24 cellular contexts compared by ENCODE assay signal in genomic region chr7:35820858-35821257, GRCh38.
"Had no signal": no experiment of that assay in that cellular context is flagged by ENCODE, and none has a peak within 500 bp of the region (broad histone marks: within the 10 kb centered on the region; RNA-seq: fewer than 3 reads in every experiment).

No MANE protein-coding gene starts in this region.

- H3K27me3 Mint-ChIP-seq: activated CD4-positive, alpha-beta T cell treated with anti-CD3 and anti-CD28 coated beads for 36 hours; activated naive CD8-positive, alpha-beta T cell; central memory CD8-positive, alpha-beta T cell; effector memory CD8-positive, alpha-beta T cell; naive thymus-derived CD8-positive, alpha-beta T cell had no signal

- H3K4me1 Mint-ChIP-seq: neural progenitor cell had no signal

- H3K4me3 ChIP-seq: colonic mucosa, esophagus muscularis mucosa, gastroesophageal sphincter, heart left ventricle, lower lobe of right lung, neural progenitor cell, ovary, transverse colon had no signal

- H3K27ac Mint-ChIP-seq: activated naive CD8-positive, alpha-beta T cell; mesothelial cell of epicardium; naive thymus-derived CD8-positive, alpha-beta T cell; neural progenitor cell had no signal

- DNase-seq: activated CD4-positive, alpha-beta T cell treated with anti-CD3 and anti-CD28 coated beads for 36 hours; activated CD4-positive, alpha-beta T cell treated with anti-CD3 and anti-CD28 coated beads, Interleukin-2, amount 50 U/mL, for 48 hours; activated CD8-positive, alpha-beta memory T cell treated with anti-CD3 and anti-CD28 coated beads, Interleukin-2, amount 50 U/mL, for 48 hours; activated naive CD4-positive, alpha-beta T cell; activated T-cell treated with anti-CD3 and anti-CD28 coated beads, Interleukin-2, amount 50 U/mL, for 4 hours; colonic mucosa; dorsolateral prefrontal cortex; effector memory CD8-positive, alpha-beta T cell; heart left ventricle; lower lobe of right lung; naive thymus-derived CD8-positive, alpha-beta T cell; ovary; right cardiac atrium; stimulated activated CD4-positive, alpha-beta T cell treated with anti-CD3 and anti-CD28 coated beads, Interleukin-2, amount 100 ng/mL, for 24 hours; T-helper 9 cell; transverse colon had no signal

- H3K4me1 ChIP-seq: colonic mucosa, neural progenitor cell had no signal

- H3K27ac ChIP-seq: colonic mucosa, esophagus muscularis mucosa, gastroesophageal sphincter, heart left ventricle, lower lobe of right lung, neural progenitor cell, ovary, transverse colon had no signal

- H3K27me3 ChIP-seq: colonic mucosa, dorsolateral prefrontal cortex, esophagus muscularis mucosa, gastroesophageal sphincter, heart left ventricle, neural progenitor cell, ovary, transverse colon had no signal

- H3K36me3 ChIP-seq: colonic mucosa, esophagus muscularis mucosa, gastroesophageal sphincter, heart left ventricle, lower lobe of right lung, neural progenitor cell, ovary, transverse colon had no signal

- H3K9me3 ChIP-seq: colonic mucosa, ovary, transverse colon had no signal

- H3K4me3 Mint-ChIP-seq: activated CD4-positive, alpha-beta T cell treated with anti-CD3 and anti-CD28 coated beads for 36 hours; activated T-cell treated with anti-CD3 and anti-CD28 coated beads, Interleukin-2, amount 50 U/mL, for 4 hours; mesothelial cell of epicardium; neural progenitor cell had no signal

- ATAC-seq: activated CD4-positive, alpha-beta T cell treated with anti-CD3 and anti-CD28 coated beads for 36 hours; activated T-cell treated with anti-CD3 and anti-CD28 coated beads, Interleukin-2, amount 50 U/mL, for 4 hours; effector memory CD8-positive, alpha-beta T cell; gastroesophageal sphincter; heart left ventricle; left lobe of liver; lower lobe of right lung; naive thymus-derived CD8-positive, alpha-beta T cell; right cardiac atrium; stimulated activated effector memory CD8-positive, alpha-beta T cell treated with anti-CD3 and anti-CD28 coated beads, Interleukin-12 subunit alpha, Interleukin-12 subunit beta, amount 100 ng/mL, for 72 hours had no signal
